Comparison of ENCODE assay signal across 15 cellular contexts in the genomic region with DNA sequence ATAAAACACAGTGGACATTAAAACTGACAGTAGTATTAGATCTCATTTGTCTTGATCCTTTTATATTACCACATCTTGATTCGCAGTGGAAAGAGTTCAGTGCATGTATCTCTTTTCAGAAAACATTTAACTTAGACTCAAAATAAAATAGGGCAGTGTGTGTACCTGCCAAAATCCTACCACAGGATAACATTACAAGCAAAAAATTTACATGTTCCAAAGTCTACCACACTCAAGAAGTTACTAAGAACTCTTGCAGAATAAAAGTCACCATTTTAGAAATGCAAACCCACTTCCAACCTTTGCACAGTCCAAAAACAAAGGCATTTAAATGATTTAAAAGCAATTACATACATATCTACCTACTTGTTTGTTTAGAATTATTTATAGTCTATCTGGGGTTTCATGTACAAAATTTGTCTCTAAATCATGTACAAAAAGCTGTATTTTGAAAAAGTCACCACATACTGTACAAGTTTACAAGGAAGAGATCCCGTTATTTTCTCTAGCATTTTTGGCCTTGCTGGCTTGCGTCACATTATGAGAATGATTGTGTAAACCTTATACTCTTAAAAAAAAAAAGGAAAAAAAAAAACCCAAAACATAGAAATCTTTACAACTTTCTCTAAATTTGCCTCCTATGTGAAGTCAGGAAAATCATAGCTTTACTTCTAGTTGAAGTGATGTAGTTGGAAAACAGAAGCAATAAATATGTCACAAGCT.
"Had no signal": no experiment of that assay in that cellular context is flagged by ENCODE, and none has a peak within 500 bp of the region (broad histone marks: within the 10 kb centered on the region; RNA-seq: fewer than 3 reads in every experiment).

No MANE protein-coding gene starts in this region.

- H3K9me3 Mint-ChIP-seq: activated CD8-positive, alpha-beta T cell treated with anti-CD3 and anti-CD28 coated beads for 36 hours; activated naive CD4-positive, alpha-beta T cell treated with anti-CD3 and anti-CD28 coated beads, Interleukin-2, amount 50 U/mL, for 72 hours; activated T-cell treated with anti-CD3 and anti-CD28 coated beads, Interleukin-2, amount 50 U/mL, for 4 hours; stimulated activated memory B cell treated with anti-CD40 and anti-IgM and Interleukin-4, amounts not matched to agents 10 μg/mL and 1 μg/mL and 100 μg/mL, for 72 hours had no signal

- FAIRE-seq: endometrium, urothelium cell line had no signal

- DNase-seq: activated CD4-positive, alpha-beta T cell treated with anti-CD3 and anti-CD28 coated beads for 48 hours; activated CD8-positive, alpha-beta T cell treated with anti-CD3 and anti-CD28 coated beads for 36 hours; activated effector memory CD4-positive, alpha-beta T cell treated with Interleukin-2 at 50 U/mL for 16 hours; activated T-cell treated with anti-CD3 and anti-CD28 coated beads, Interleukin-2, amount 50 U/mL, for 4 hours; amniotic stem cell; caudate nucleus; foreskin fibroblast; lower lobe of right lung; retina; thyroid gland had no signal

- H3K27me3 ChIP-seq: thyroid gland had no signal

- H3K9me3 ChIP-seq: lower lobe of right lung, thyroid gland had no signal

- H3K4me3 ChIP-seq: lower lobe of right lung, thyroid gland had no signal

- H3K27ac Mint-ChIP-seq: activated CD8-positive, alpha-beta T cell treated with anti-CD3 and anti-CD28 coated beads for 36 hours; mesothelial cell of epicardium; stimulated activated memory B cell treated with anti-CD40 and anti-IgM and Interleukin-4, amounts not matched to agents 10 μg/mL and 1 μg/mL and 100 μg/mL, for 72 hours had no signal

- H3K4me3 Mint-ChIP-seq: activated CD8-positive, alpha-beta T cell treated with anti-CD3 and anti-CD28 coated beads for 36 hours; activated T-cell treated with anti-CD3 and anti-CD28 coated beads, Interleukin-2, amount 50 U/mL, for 4 hours; mesothelial cell of epicardium; stimulated activated memory B cell treated with anti-CD40 and anti-IgM and Interleukin-4, amounts not matched to agents 10 μg/mL and 1 μg/mL and 100 μg/mL, for 72 hours had no signal

- ATAC-seq: activated CD8-positive, alpha-beta T cell treated with anti-CD3 and anti-CD28 coated beads for 36 hours; activated naive CD4-positive, alpha-beta T cell treated with anti-CD3 and anti-CD28 coated beads, Interleukin-2, amount 50 U/mL, for 72 hours; activated T-cell treated with anti-CD3 and anti-CD28 coated beads, Interleukin-2, amount 50 U/mL, for 4 hours; lower lobe of right lung; stimulated activated memory B cell treated with anti-CD40 and anti-IgM and Interleukin-4, amounts not matched to agents 10 μg/mL and 1 μg/mL and 100 μg/mL, for 72 hours had no signal

- H3K4me1 ChIP-seq: lower lobe of right lung had no signal

- H3K4me1 Mint-ChIP-seq: stimulated activated memory B cell treated with anti-CD40 and anti-IgM and Interleukin-4, amounts not matched to agents 10 μg/mL and 1 μg/mL and 100 μg/mL, for 72 hours had no signal

- H3K27ac ChIP-seq: lower lobe of right lung, thyroid gland had no signal
